In the genomic region with DNA sequence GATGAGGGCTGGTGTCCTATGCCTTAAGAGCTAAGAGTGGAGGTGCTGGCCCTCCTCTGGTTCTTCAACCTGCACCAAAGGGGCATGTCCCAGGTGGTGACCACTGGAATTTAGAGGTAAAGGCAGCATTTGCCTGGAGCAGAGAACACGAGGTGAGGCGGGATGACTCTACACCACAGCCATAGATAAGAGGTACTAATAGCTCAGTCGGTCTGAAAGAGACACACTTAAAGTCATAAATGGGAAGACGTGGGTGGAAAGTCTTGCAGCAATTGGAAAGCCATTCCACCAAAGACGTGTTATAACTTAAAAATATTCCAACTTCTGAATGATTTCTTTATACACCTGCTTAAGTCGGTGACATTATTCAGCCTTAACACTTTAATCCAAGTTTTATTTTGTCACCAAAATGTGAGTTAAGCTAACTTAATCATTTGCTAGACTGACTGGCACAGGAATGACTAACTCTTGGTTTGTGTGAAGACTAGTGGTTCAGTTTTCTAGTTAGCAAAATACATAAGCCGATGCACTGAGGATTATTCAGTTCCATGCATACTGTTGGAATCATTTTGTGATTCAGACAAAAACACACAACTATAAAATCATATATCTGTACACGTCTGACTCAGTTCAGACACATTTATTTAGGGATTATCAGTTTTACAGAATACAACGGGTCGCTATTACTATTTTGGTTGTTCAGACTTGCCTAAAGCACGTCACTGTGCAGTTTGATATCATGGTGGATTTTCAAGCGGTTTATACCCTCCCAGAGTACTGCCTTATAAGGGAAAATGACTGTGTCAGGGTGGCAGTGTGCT, we compare ENCODE assay signal across 12 cellular contexts. TPM values are rescaled to one million over a fixed set of nuclear protein-coding genes. Genes with fewer than 3 reads are reported as not detected.
DNase-seq lines count a peak whose midpoint lies in the region; ATAC-seq and TF ChIP-seq lines count a peak whose summit lies in the region.
"Had no signal": no experiment of that assay in that cellular context is flagged by ENCODE, and none has a peak within 500 bp of the region (broad histone marks: within the 10 kb centered on the region; RNA-seq: fewer than 3 reads in every experiment).

No MANE protein-coding gene starts in this region.

- peaks cover 83% of the 10 kb centered on the region for H3K4me1 ChIP-seq in PC-3 (ENCODE audit: insufficient read depth, low read length)
- H3K4me1 ChIP-seq in mammary epithelial cell (ENCODE audit: insufficient read depth, low read length) = peaks cover 52% of the 10 kb centered on the region
- H3K4me1 ChIP-seq in transverse colon = peaks cover 5 to 53% (median 32%) of the 10 kb centered on the region in 4 donors

- in situ Hi-C loops in mammary epithelial cell (cut with MboI; ENCODE audit: low sequenced_read_pairs in 2 of 2) (loop anchor here in 1 of 2 donors (10.0 kb wide), 1 partner anchor 334 kb away; no protein-coding TSS in a partner anchor), transverse colon (cut with MboI; ENCODE audit: low pct_ligation_motif_present in 1 of 4, low pct_unique_long_range_greater_than_20kb in 1 of 4, low sequenced_read_pairs in 3 of 4) (no loop called here)

- ATAC-seq in PC-3 = peak; percentile 15
- ATAC-seq: CD8-positive, alpha-beta T cell; SK-N-SH treated with all-trans-retinoic acid at 6 μM for 48 hours had no signal

- H3K4me3 ChIP-seq in PC-3 (ENCODE audit: low read length) (no peak overlapping the region), mammary epithelial cell (replicated peaks in 1 of 3; ENCODE audit: insufficient read depth in 1 of 3, low read depth in 2 of 3, low read length in 3 of 3) (no peak overlapping the region), transverse colon (no peak overlapping the region)
- H3K4me3 ChIP-seq: PC-9 had no signal

- H4K20me1 ChIP-seq in PC-3 (ENCODE audit: low read length) (peaks cover 2% of the 10 kb centered on the region), mammary epithelial cell (ENCODE audit: insufficient read depth, low read length) (no peaks in the 10 kb centered on the region)

- DNase-seq in PC-3 = peak; percentile 90
- DNase-seq in mammary epithelial cell = peak; percentile 77
- peak; percentile 76 for DNase-seq in islet precursor cell
- no peak for DNase-seq in transverse colon
- no peak for DNase-seq in HT-29 (ENCODE audit: low spot score)
- DNase-seq in activated naive CD4-positive, alpha-beta T cell treated with anti-CD3 and anti-CD28 coated beads, Interleukin-2, amount 50 U/mL, for 16 hours = no peak
- DNase-seq in NCI-H187 treated with DMSO at 0.1 percent for 48 hours (lab: John Stamatoyannopoulos, UW) = no peak
- DNase-seq: CD8-positive, alpha-beta T cell; NCI-H345; PC-9; SHP77 had no signal

- H3K4me2 ChIP-seq in PC-3 (ENCODE audit: low read length) (peak overlapping the region; percentile 65), mammary epithelial cell (ENCODE audit: insufficient read depth, low read depth, low read length) (peak overlapping the region; percentile 10)
- H3K4me2 ChIP-seq: PC-9 had no signal

- no peak for TF ChIP-seq EP300 in transverse colon (IDR thresholded peaks at IDR 0.05; ENCODE audit: low read depth)

- H2AFZ ChIP-seq in PC-3 (ENCODE audit: low read length) = no peak overlapping the region
- H2AFZ ChIP-seq in mammary epithelial cell (ENCODE audit: low read depth, low read length) = no peak overlapping the region
- H2AFZ ChIP-seq: PC-9 had no signal

- no peak for TF ChIP-seq POLR2A in transverse colon (IDR thresholded peaks at IDR 0.05)

- WGBS in mammary epithelial cell (ENCODE audit: low coverage, missing lambda C conversion rate) = 49% methylated on average over 12 of the region's 12 CpGs
- 86 to 92% methylated on average over 9 to 12 of the region's 12 CpGs for WGBS in transverse colon (ENCODE audit: low coverage in 1 of 2), 2 donors

- POLR2A ChIA-PET in PC-3 (lab: Charles Lee; ENCODE audit: unreplicated experiment) = interaction anchor here (0.6 kb wide), 1 partner anchor 1435 kb away, joined by 5 read pairs; the partner anchor contains the start of gene DYRK1A

- H3K27me3 ChIP-seq in PC-3 (ENCODE audit: low read length) (no peaks in the 10 kb centered on the region), mammary epithelial cell (ENCODE audit: insufficient read depth, low read length) (no peaks in the 10 kb centered on the region), transverse colon (no peaks in the 10 kb centered on the region)

- H3F3A ChIP-seq in PC-3 (ENCODE audit: low read length, unreplicated experiment) = peaks cover 23% of the 10 kb centered on the region

- H3K79me2 ChIP-seq in PC-3 (ENCODE audit: low read length) (peaks cover 12% of the 10 kb centered on the region), mammary epithelial cell (ENCODE audit: insufficient read depth, low read length) (peaks cover 5% of the 10 kb centered on the region)

- no peaks in the 10 kb centered on the region for H3K9me2 ChIP-seq in PC-3 (replicated peaks; ENCODE audit: low read length)

- TF ChIP-seq CTCF in PC-3 (conservative IDR thresholded peaks at IDR 0.05; ENCODE audit: low read depth, low read length) (no peak), mammary epithelial cell (conservative IDR thresholded peaks at IDR 0.05 in 1 of 2, IDR thresholded peaks at IDR 0.05 in 1 of 2; ENCODE audit: extremely low read depth in 1 of 2, insufficient read depth in 1 of 2, low read depth in 1 of 2, low read length in 2 of 2) (no peak), transverse colon (IDR thresholded peaks at IDR 0.05) (no peak)

- no peaks in the 10 kb centered on the region for H3K9me3 ChIP-seq in PC-3 (ENCODE audit: low read length)
- H3K9me3 ChIP-seq in mammary epithelial cell (replicated peaks; ENCODE audit: insufficient read depth, low read length) = no peaks in the 10 kb centered on the region
- H3K9me3 ChIP-seq in transverse colon = no peaks in the 10 kb centered on the region

- intact Hi-C loops in PC-3 (cut with micrococcal nuclease) (loop anchor here (1.0 kb wide), 1 partner anchor 65 kb away; no protein-coding TSS in a partner anchor), mammary epithelial cell (cut with micrococcal nuclease) (loop anchor here (10.0 kb wide), 1 partner anchor 296 kb away; no protein-coding TSS in a partner anchor), transverse colon (cut with DNase I; ENCODE audit: low total_unique reads) (loop anchor here (10.0 kb wide), 1 partner anchor 304 kb away; no protein-coding TSS in a partner anchor)

- BruUV-seq in PC-3 (replicated peaks; lab: Mats Ljungman, UMichigan) (no TSS peak), mammary epithelial cell (replicated peaks; lab: Mats Ljungman, UMichigan) (no TSS peak)

- CTCF ChIA-PET in PC-3 (lab: Charles Lee) (interaction anchor here (1.0 kb wide), 1 partner anchor 14 kb away, joined by 4 read pairs; no protein-coding TSS in a partner anchor), mammary epithelial cell (lab: Charles Lee; ENCODE audit: low non-redundant PET) (no interaction called here)

- H3K36me3 ChIP-seq in PC-3 (ENCODE audit: low read depth, low read length) (no peaks in the 10 kb centered on the region), mammary epithelial cell (ENCODE audit: insufficient read depth, low read length) (no peaks in the 10 kb centered on the region), transverse colon (no peaks in the 10 kb centered on the region)

- peak overlapping the region; percentile 91 for H3K9ac ChIP-seq in PC-3 (ENCODE audit: low read length)
- no peak overlapping the region for H3K9ac ChIP-seq in mammary epithelial cell (ENCODE audit: insufficient read depth, low read length)

- H3K27ac ChIP-seq in PC-3 (ENCODE audit: low read length) (peak overlapping the region; percentile 98), mammary epithelial cell (ENCODE audit: insufficient read depth, low read depth, low read length) (no peak overlapping the region), transverse colon (peak overlapping the region in 3 of 4 donors; percentile 97 to 99 (median 99))
- H3K27ac ChIP-seq: PC-9 had no signal

- dilution Hi-C loops in mammary epithelial cell (cut with HindIII; ENCODE audit: low sequenced_read_pairs) = loop anchor here (10.0 kb wide), 1 partner anchor 334 kb away; no protein-coding TSS in a partner anchor

RNA-seq across cellular contexts. Expression of gene ETS2, which starts 4.6 kb away (rescaled TPM):
- 127 and 146 TPM in 2 replicates for total RNA-seq in PC-3 (2014; rRNA removed)
- 10 to 100 TPM; 60.3 to 62.3 TPM for total RNA-seq in mammary epithelial cell
- polyA plus RNA-seq in mammary epithelial cell = 21.9 TPM
- polyA minus RNA-seq in mammary epithelial cell = 27.6 TPM
- total RNA-seq in transverse colon = 100 to 1,000 TPM in 3 of 4 donors, 10 to 100 TPM in 1; 55.1 to 174 (median 127) TPM
- total RNA-seq in HT-29 (2014; rRNA removed; shearing (Covaris generic)) = 171 and 172 TPM in 2 replicates

Comparison
In these comparisons a context has a peak if more than half of its experiments do, and no peak if none do; other contexts are left out.
1. DNase-seq: peak in PC-3 (single experiment), mammary epithelial cell (single experiment) and islet precursor cell (single experiment); none in transverse colon (single experiment), HT-29 (single experiment), activated naive CD4-positive, alpha-beta T cell treated with anti-CD3 and anti-CD28 coated beads, Interleukin-2, amount 50 U/mL, for 16 hours (single experiment) and NCI-H187 treated with DMSO at 0.1 percent for 48 hours (single experiment).